8 cellular contexts compared by ENCODE assay signal in genomic region chr13:20193142-20193923, GRCh38. TPM values are rescaled to one million over a fixed set of nuclear protein-coding genes. Genes with fewer than 3 reads are reported as not detected.
A peak's percentile ranks its signal among the peaks of the same experiment; 100 is the strongest.
DNase-seq lines count a peak whose midpoint lies in the region; ATAC-seq and TF ChIP-seq lines count a peak whose summit lies in the region.

No MANE protein-coding gene starts in this region.

- H3K4me3 ChIP-seq in lower lobe of right lung (peak overlapping the region; percentile 60), upper lobe of right lung (peak overlapping the region; percentile 54)

- H3K4me1 ChIP-seq in lower lobe of right lung (peaks cover 29% of the 10 kb centered on the region), upper lobe of right lung (peaks cover 29% of the 10 kb centered on the region)

- no peak for TF ChIP-seq CTCF in lower lobe of right lung (IDR thresholded peaks at IDR 0.05)
- TF ChIP-seq CTCF in upper lobe of right lung (IDR thresholded peaks at IDR 0.05), result no peak

- H3K27ac ChIP-seq in lower lobe of right lung, result no peak overlapping the region
- H3K27ac ChIP-seq in upper lobe of right lung, result no peak overlapping the region

- intact Hi-C loops in lower lobe of right lung (cut with DNase I) (no loop called here), upper lobe of right lung (cut with DNase I) (no loop called here)

- peak; percentile 33 for DNase-seq in activated T-cell treated with anti-CD3 and anti-CD28 coated beads, Interleukin-2, amount 50 U/mL, for 1 hour
- no peak for DNase-seq in activated T-cell treated with anti-CD3 and anti-CD28 coated beads for 4 hours
- peak; percentile 26 for DNase-seq in astrocyte of the hippocampus (ENCODE audit: low read depth, low spot score)
- no peak for DNase-seq in lower lobe of right lung
- no peak for DNase-seq in upper lobe of right lung
- DNase-seq in dedifferentiated amniotic fluid mesenchymal stem cell (ENCODE audit: extremely low spot score), result no peak
- no peak for DNase-seq in middle frontal gyrus (ENCODE audit: extremely low spot score, low spot score)

- ATAC-seq in lower lobe of right lung, result peak; percentile 11 to 20
- ATAC-seq in upper lobe of right lung, result peak; percentile 5
- ATAC-seq in HG03045 (IDR thresholded peaks at IDR 0.05; ENCODE audit: unreplicated experiment), result no peak

- H3K27me3 ChIP-seq in lower lobe of right lung (ENCODE audit: low read depth) (peaks cover 69% of the 10 kb centered on the region), upper lobe of right lung (peaks cover 60% of the 10 kb centered on the region)

- no peaks in the 10 kb centered on the region for H3K36me3 ChIP-seq in lower lobe of right lung
- H3K36me3 ChIP-seq in upper lobe of right lung, result no peaks in the 10 kb centered on the region

- H3K9me3 ChIP-seq in lower lobe of right lung (no peaks in the 10 kb centered on the region), upper lobe of right lung (no peaks in the 10 kb centered on the region)

RNA-seq across cellular contexts. Expression of gene GJB2, which starts 0.6 kb away (rescaled TPM):
- total RNA-seq in lower lobe of right lung (0.77 TPM), upper lobe of right lung (0.93 TPM)

RNA-seq across cellular contexts. Expression of gene GJA3, which starts 32.5 kb away (rescaled TPM):
- total RNA-seq in lower lobe of right lung (not detected), upper lobe of right lung (not detected)

RNA-seq across cellular contexts. Expression of gene GJB6, which starts 38.8 kb away (rescaled TPM):
- total RNA-seq in lower lobe of right lung (not detected), upper lobe of right lung (not detected)

Comparison
In these comparisons a context has a peak if more than half of its experiments do, and no peak if none do; other contexts are left out.
1. DNase-seq: peak in activated T-cell treated with anti-CD3 and anti-CD28 coated beads, Interleukin-2, amount 50 U/mL, for 1 hour (single experiment) and astrocyte of the hippocampus (single experiment); none in activated T-cell treated with anti-CD3 and anti-CD28 coated beads for 4 hours (single experiment), lower lobe of right lung (single experiment), upper lobe of right lung (single experiment), dedifferentiated amniotic fluid mesenchymal stem cell (single experiment) and middle frontal gyrus (single experiment).